ENCODE assay signal across 10 cellular contexts in genomic region chr4:123554819-123555499, GRCh38.
DNase-seq lines count a peak whose midpoint lies in the region; ATAC-seq, FAIRE-seq and TF ChIP-seq lines count a peak whose summit lies in the region.
"Had no signal": no experiment of that assay in that cellular context is flagged by ENCODE, and none has a peak within 500 bp of the region (broad histone marks: within the 10 kb centered on the region; RNA-seq: fewer than 3 reads in every experiment).

No MANE protein-coding gene starts in this region.

- H3K9me3 ChIP-seq in RWPE2 (ENCODE audit: severe bottlenecking) (no peaks in the 10 kb centered on the region), mucosa of stomach (ENCODE audit: control insufficient read depth, low read length) (no peaks in the 10 kb centered on the region), tibial nerve (peaks cover 0 to 2% (median 0%) of the 10 kb centered on the region in 4 donors)

- peaks cover 24% of the 10 kb centered on the region for H3K4me1 ChIP-seq in RWPE2 (ENCODE audit: insufficient read depth, poor library complexity, severe bottlenecking)
- H3K4me1 ChIP-seq in mucosa of stomach (ENCODE audit: control insufficient read depth, insufficient read depth, low read length): peaks cover 48% of the 10 kb centered on the region
- peaks cover 0 to 37% (median 25%) of the 10 kb centered on the region in 4 donors for H3K4me1 ChIP-seq in tibial nerve

- TF ChIP-seq CTCF in RWPE2 (IDR thresholded peaks at IDR 0.05; ENCODE audit: poor library complexity, severe bottlenecking) (no peak), tibial nerve (IDR thresholded peaks at IDR 0.05) (peak in 1 of 5 experiments; percentile 6)

- WGBS in tibial nerve, 2 donors: 11 to 14% methylated on average over 9 to 10 of the region's 10 CpGs

- no peak for TF ChIP-seq EP300 in tibial nerve (IDR thresholded peaks at IDR 0.05)

- no peak for DNase-seq in RWPE2 (ENCODE audit: low spot score)
- no peak for DNase-seq in epithelial cell of prostate (ENCODE audit: low read depth, low spot score)
- peak in 1 of 2 donors; percentile 13 for DNase-seq in tibial nerve (ENCODE audit: low spot score in 2 of 2)
- no peak for DNase-seq in cortex of kidney (lab: John Stamatoyannopoulos, UW)
- no peak for DNase-seq in GM12891 (ENCODE audit: insufficient read length, low spot score)
- DNase-seq in cerebellar nuclear complex (lab: John Stamatoyannopoulos, UW): no peak
- DNase-seq: activated CD4-positive, CD25-positive, alpha-beta regulatory T cell treated with anti-CD3 and anti-CD28 coated beads, Interleukin-2, amount 50 U/mL, for 72 hours had no signal

- H3K4me3 ChIP-seq in RWPE2 (ENCODE audit: severe bottlenecking) (no peak overlapping the region), mucosa of stomach (ENCODE audit: low read length) (no peak overlapping the region), tibial nerve (no peak overlapping the region)

- H3K27me3 ChIP-seq in RWPE2 (ENCODE audit: insufficient read depth, poor library complexity, severe bottlenecking): no peaks in the 10 kb centered on the region
- no peaks in the 10 kb centered on the region for H3K27me3 ChIP-seq in mucosa of stomach (ENCODE audit: control insufficient read depth, insufficient read depth, low read length)
- no peaks in the 10 kb centered on the region for H3K27me3 ChIP-seq in tibial nerve

- H3K27ac ChIP-seq in RWPE2 (ENCODE audit: poor library complexity, severe bottlenecking) (peak overlapping the region; percentile 84), epithelial cell of prostate (peak overlapping the region; percentile 83), tibial nerve (peak overlapping the region; percentile 11 to 89 (median 72))

- no peak; the same call in 2 of the 3 replicates for ATAC-seq in RWPE2 (ENCODE audit: low read depth)
- no peak for ATAC-seq in GM18870 (IDR thresholded peaks at IDR 0.05; ENCODE audit: unreplicated experiment)

- H3K36me3 ChIP-seq in RWPE2 (ENCODE audit: low read depth): no peaks in the 10 kb centered on the region
- H3K36me3 ChIP-seq in mucosa of stomach (ENCODE audit: control insufficient read depth, insufficient read depth, low read length): no peaks in the 10 kb centered on the region
- H3K36me3 ChIP-seq in tibial nerve: no peaks in the 10 kb centered on the region

- FAIRE-seq in GM12891 (lab: Jason Lieb, UNC): no peak
- FAIRE-seq: bronchial epithelial cell had no signal

- H3K9ac ChIP-seq in mucosa of stomach (ENCODE audit: low read length): peak overlapping the region; percentile 53

- TF ChIP-seq POLR2A in tibial nerve (IDR thresholded peaks at IDR 0.05): no peak
- no peak for TF ChIP-seq POLR2A in GM12891 (IDR thresholded peaks at IDR 0.05; ENCODE audit: low read depth, low read length)

TF ChIP-seq in GM12891, 5 proteins besides CTCF, POLR2A, EP300 and RAD21:
- TF ChIP-seq PAX5 (IDR thresholded peaks at IDR 0.05; ENCODE audit: insufficient read depth, low read length, severe bottlenecking): no peak
- no peak for TF ChIP-seq POU2F2 (IDR thresholded peaks at IDR 0.05; ENCODE audit: low read depth, low read length)
- TF ChIP-seq TAF1 (IDR thresholded peaks at IDR 0.05; ENCODE audit: low read depth, low read length): no peak
- TF ChIP-seq POLR2AphosphoS5 (IDR thresholded peaks at IDR 0.05; ENCODE audit: low read depth, low read length): no peak
- no peak for TF ChIP-seq SPI1 (IDR thresholded peaks at IDR 0.05; ENCODE audit: low read depth, low read length)
